8 cellular contexts compared by ENCODE assay signal in genomic region chr21:32413697-32414578, GRCh38. TPM values are rescaled to one million over a fixed set of nuclear protein-coding genes. Genes with fewer than 3 reads are reported as not detected.
DNase-seq lines count a peak whose midpoint lies in the region; ATAC-seq and TF ChIP-seq lines count a peak whose summit lies in the region.

No MANE protein-coding gene starts in this region.

- H3K27ac ChIP-seq in ascending aorta (peak overlapping the region; percentile 99 to 100), thyroid gland (peak overlapping the region; percentile 98 to 99 (median 98))

- WGBS in thyroid gland, 2 donors = 65 to 72% methylated on average over 6 to 7 of the region's 7 CpGs

- H3K36me3 Mint-ChIP-seq in activated CD4-positive, alpha-beta T cell treated with anti-CD3 and anti-CD28 coated beads for 36 hours (ENCODE audit: low read depth) = peaks cover 21% of the 10 kb centered on the region

- no peaks in the 10 kb centered on the region for H3K27me3 Mint-ChIP-seq in activated CD4-positive, alpha-beta T cell treated with anti-CD3 and anti-CD28 coated beads for 36 hours

- POLR2A ChIA-PET in activated CD4-positive, alpha-beta T cell treated with anti-CD3 and anti-CD28 coated beads for 36 hours (lab: Charles Lee) = interaction anchor here (0.6 kb wide), 1 partner anchor 11 kb away, joined by 3 read pairs; no protein-coding TSS in a partner anchor

- peaks cover 6 to 11% of the 10 kb centered on the region in 2 donors for H3K36me3 ChIP-seq in ascending aorta
- H3K36me3 ChIP-seq in thyroid gland = no peaks in the 10 kb centered on the region

- H3K9me3 Mint-ChIP-seq in activated CD4-positive, alpha-beta T cell treated with anti-CD3 and anti-CD28 coated beads for 36 hours (ENCODE audit: low read depth) = no peaks in the 10 kb centered on the region

- H3K9me3 ChIP-seq in ascending aorta (no peaks in the 10 kb centered on the region), thyroid gland (no peaks in the 10 kb centered on the region)

- TF ChIP-seq POLR2A in thyroid gland (IDR thresholded peaks at IDR 0.05) = peak in 1 of 2 donors; percentile 12

- ATAC-seq in activated CD4-positive, alpha-beta T cell treated with anti-CD3 and anti-CD28 coated beads for 36 hours = no peak
- ATAC-seq in GM21576 (IDR thresholded peaks at IDR 0.05; ENCODE audit: unreplicated experiment) = no peak

- H3K4me3 Mint-ChIP-seq in activated CD4-positive, alpha-beta T cell treated with anti-CD3 and anti-CD28 coated beads for 36 hours = peak overlapping the region; percentile 94

- intact Hi-C loops in activated CD4-positive, alpha-beta T cell treated with anti-CD3 and anti-CD28 coated beads for 36 hours (cut with DNase I, micrococcal nuclease) = loop anchor here (2.0 to 5.0 kb wide), 3 partner anchors 79 to 682 kb away; partner anchors contain the start of genes SCAF4 (in 1 of the 2) and SYNJ1 (in 1 of the 2)
- intact Hi-C loops in ascending aorta (cut with DNase I) = loop anchor here (2.0 to 5.0 kb wide), 4 partner anchors 43 to 155 kb away; no protein-coding TSS in a partner anchor
- intact Hi-C loops in thyroid gland (cut with DNase I) = no loop called here

- no peaks in the 10 kb centered on the region for H3K27me3 ChIP-seq in ascending aorta
- H3K27me3 ChIP-seq in thyroid gland = no peaks in the 10 kb centered on the region

- CTCF ChIA-PET in activated CD4-positive, alpha-beta T cell treated with anti-CD3 and anti-CD28 coated beads for 36 hours (lab: Charles Lee) = interaction anchor here (1.3 kb wide), 2 partner anchors 155 to 185 kb away, joined by 5 to 6 read pairs; no protein-coding TSS in a partner anchor

- H3K4me1 ChIP-seq in ascending aorta (peaks cover 0 to 34% of the 10 kb centered on the region in 2 donors), thyroid gland (peaks cover 23 to 46% of the 10 kb centered on the region in 2 donors)

- no peak for TF ChIP-seq CTCF in ascending aorta (IDR thresholded peaks at IDR 0.05)
- no peak for TF ChIP-seq CTCF in thyroid gland (IDR thresholded peaks at IDR 0.05)

- no peak overlapping the region for H3K27ac Mint-ChIP-seq in activated CD4-positive, alpha-beta T cell treated with anti-CD3 and anti-CD28 coated beads for 36 hours

- DNase-seq in activated CD4-positive, alpha-beta T cell treated with anti-CD3 and anti-CD28 coated beads for 36 hours = peak; percentile 10
- no peak for DNase-seq in activated CD4-positive, alpha-beta T cell treated with anti-CD3 and anti-CD28 coated beads for 4 hours
- DNase-seq in ascending aorta (ENCODE audit: low spot score in 2 of 2) = no peak
- peak; percentile 58 for DNase-seq in kidney glomerular epithelial cell (lab: John Stamatoyannopoulos, UW)
- DNase-seq in thyroid gland = peak; percentile 72 to 81
- no peak for DNase-seq in NK-92 treated with Interleukin-12 subunit alpha and Interleukin-12 subunit beta, amount 100 ng/mL, for 24 hours (lab: John Stamatoyannopoulos, UW)
- no peak for DNase-seq in dedifferentiated amniotic fluid mesenchymal stem cell (ENCODE audit: extremely low spot score)

- H3K4me3 ChIP-seq in ascending aorta = peak overlapping the region; percentile 81 to 87
- H3K4me3 ChIP-seq in thyroid gland (replicated peaks in 1 of 3) = peak overlapping the region in 1 of 3 donors; percentile 78

- H3K4me1 Mint-ChIP-seq in activated CD4-positive, alpha-beta T cell treated with anti-CD3 and anti-CD28 coated beads for 36 hours = peaks cover 28% of the 10 kb centered on the region

RNA-seq across cellular contexts. Expression of gene EVA1C, which starts 1.4 kb away (rescaled TPM):
- total RNA-seq in activated CD4-positive, alpha-beta T cell treated with anti-CD3 and anti-CD28 coated beads for 36 hours = 10 to 100 TPM in 1 of 2 experiments, 1 to 10 TPM in 1; 9.3 to 10.4 TPM
- 147 TPM for total RNA-seq in ascending aorta
- 10 to 100 TPM; 25.4 to 44.6 (median 35.2) TPM for total RNA-seq in thyroid gland

RNA-seq across cellular contexts. Expression of gene URB1, which starts 21.1 kb away (rescaled TPM):
- 10 to 100 TPM; 24.6 to 28.5 TPM for total RNA-seq in activated CD4-positive, alpha-beta T cell treated with anti-CD3 and anti-CD28 coated beads for 36 hours
- total RNA-seq in ascending aorta = 35.4 TPM
- 10 to 100 TPM; 13.6 to 23.9 (median 15.8) TPM for total RNA-seq in thyroid gland

Comparison
In these comparisons a context has a peak if more than half of its experiments do, and no peak if none do; other contexts are left out.
1. DNase-seq: peak in activated CD4-positive, alpha-beta T cell treated with anti-CD3 and anti-CD28 coated beads for 36 hours (single experiment), kidney glomerular epithelial cell (single experiment) and thyroid gland (2 of 2); none in activated CD4-positive, alpha-beta T cell treated with anti-CD3 and anti-CD28 coated beads for 4 hours (0 of 2), ascending aorta (0 of 2), NK-92 treated with Interleukin-12 subunit alpha and Interleukin-12 subunit beta, amount 100 ng/mL, for 24 hours (single experiment) and dedifferentiated amniotic fluid mesenchymal stem cell (single experiment).